8 cellular contexts compared by ENCODE assay signal in genomic region chr5:179023528-179024189, GRCh38.
A peak's percentile ranks its signal among the peaks of the same experiment; 100 is the strongest.
DNase-seq lines count a peak whose midpoint lies in the region; ATAC-seq, FAIRE-seq and TF ChIP-seq lines count a peak whose summit lies in the region.

ZNF879 (plus strand) TSS chr5:179023804; CDS start chr5:179025005, 1,201 bp downstream.

- H3K27ac ChIP-seq in layer of hippocampus (ENCODE audit: low read depth, low read length) = peak within 1 kb of the TSS; percentile 77

- H3K27me3 ChIP-seq in layer of hippocampus (ENCODE audit: control insufficient read depth, insufficient read depth, low read length) = no peaks in the 10 kb centered on the region

- peak; percentile 84 for ATAC-seq in HG02981 (IDR thresholded peaks at IDR 0.05; ENCODE audit: unreplicated experiment)

- FAIRE-seq in H54 (lab: Jason Lieb, UNC) = no peak

- DNase-seq in GM04504 (ENCODE audit: low read depth) (peak; percentile 91), NCI-H510A (lab: John Stamatoyannopoulos, UW) (peak; percentile 65), dedifferentiated amniotic fluid mesenchymal stem cell (ENCODE audit: extremely low spot score) (peak; percentile 93), H54 (ENCODE audit: insufficient read length, low spot score) (no peak)
- DNase-seq in activated CD4-positive, alpha-beta T cell treated with anti-CD3 and anti-CD28 coated beads, Interleukin-2, amount 50 U/mL, for 24 hours (ENCODE audit: low read depth in 1 of 2, low spot score in 1 of 2) = peak; percentile 87 to 92
- DNase-seq in stimulated activated CD4-positive, alpha-beta T cell treated with anti-CD3 and anti-CD28 coated beads, Interleukin-15, amount 100 ng/mL, for 48 hours (ENCODE audit: low read depth in 2 of 2) = peak; percentile 89

- TF ChIP-seq POLR2A in H54 (IDR thresholded peaks at IDR 0.05; ENCODE audit: low read depth, low read length) = no peak
